1 cellular context compared by ENCODE assay signal in the genomic region with DNA sequence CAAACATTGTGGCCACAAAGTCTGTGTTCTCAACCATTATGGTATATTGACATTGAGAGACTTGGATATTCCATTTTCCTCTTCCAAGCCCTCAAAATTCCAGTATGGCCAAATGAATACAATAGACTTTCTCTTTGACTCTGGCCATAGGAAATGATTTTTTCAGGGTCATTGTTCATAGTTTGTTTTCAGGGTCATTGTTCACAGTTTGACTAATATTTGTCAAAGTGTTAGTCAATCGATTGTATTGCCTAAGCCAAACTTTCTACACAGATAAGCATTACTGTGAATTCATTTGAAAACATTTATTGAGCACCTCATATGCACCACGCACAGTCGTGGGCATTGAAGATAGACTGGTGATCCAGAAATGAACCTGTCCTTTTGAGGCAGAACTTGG.
TF ChIP-seq lines count a peak whose summit lies in the region.

No MANE protein-coding gene starts in this region.

TF ChIP-seq in HepG2, 621 proteins besides CTCF, POLR2A, EP300 and RAD21 (continued from another document and continues in another):
- TF ChIP-seq, protein P1, sequence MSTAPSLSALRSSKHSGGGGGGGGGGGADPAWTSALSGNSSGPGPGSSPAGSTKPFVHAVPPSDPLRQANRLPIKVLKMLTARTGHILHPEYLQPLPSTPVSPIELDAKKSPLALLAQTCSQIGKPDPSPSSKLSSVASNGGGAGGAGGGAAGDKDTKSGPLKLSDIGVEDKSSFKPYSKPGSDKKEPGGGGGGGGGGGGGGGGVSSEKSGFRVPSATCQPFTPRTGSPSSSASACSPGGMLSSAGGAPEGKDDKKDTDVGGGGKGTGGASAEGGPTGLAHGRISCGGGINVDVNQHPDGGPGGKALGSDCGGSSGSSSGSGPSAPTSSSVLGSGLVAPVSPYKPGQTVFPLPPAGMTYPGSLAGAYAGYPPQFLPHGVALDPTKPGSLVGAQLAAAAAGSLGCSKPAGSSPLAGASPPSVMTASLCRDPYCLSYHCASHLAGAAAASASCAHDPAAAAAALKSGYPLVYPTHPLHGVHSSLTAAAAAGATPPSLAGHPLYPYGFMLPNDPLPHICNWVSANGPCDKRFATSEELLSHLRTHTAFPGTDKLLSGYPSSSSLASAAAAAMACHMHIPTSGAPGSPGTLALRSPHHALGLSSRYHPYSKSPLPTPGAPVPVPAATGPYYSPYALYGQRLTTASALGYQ (CRISPR knock-in tag; IDR thresholded peaks at IDR 0.05), result no peak
- TF ChIP-seq ELF1 (CRISPR knock-in tag; IDR thresholded peaks at IDR 0.05), result no peak
- TF ChIP-seq ZNF841 (CRISPR knock-in tag; IDR thresholded peaks at IDR 0.05; ENCODE audit: borderline replicate concordance), result no peak
- TF ChIP-seq SRSF4 (IDR thresholded peaks at IDR 0.05; ENCODE audit: low read depth, low read length, poor library complexity, severe bottlenecking), result no peak
- TF ChIP-seq NFE2L1 (CRISPR knock-in tag; IDR thresholded peaks at IDR 0.05; ENCODE audit: borderline replicate concordance), result no peak
- TF ChIP-seq CEBPB (IDR thresholded peaks at IDR 0.05; ENCODE audit: borderline replicate concordance, low read depth, low read length), result peak; percentile 55; the same call in 1 of the 2 replicates
- TF ChIP-seq ZNF720 (CRISPR knock-in tag; IDR thresholded peaks at IDR 0.05), result no peak
- TF ChIP-seq, protein P2, sequence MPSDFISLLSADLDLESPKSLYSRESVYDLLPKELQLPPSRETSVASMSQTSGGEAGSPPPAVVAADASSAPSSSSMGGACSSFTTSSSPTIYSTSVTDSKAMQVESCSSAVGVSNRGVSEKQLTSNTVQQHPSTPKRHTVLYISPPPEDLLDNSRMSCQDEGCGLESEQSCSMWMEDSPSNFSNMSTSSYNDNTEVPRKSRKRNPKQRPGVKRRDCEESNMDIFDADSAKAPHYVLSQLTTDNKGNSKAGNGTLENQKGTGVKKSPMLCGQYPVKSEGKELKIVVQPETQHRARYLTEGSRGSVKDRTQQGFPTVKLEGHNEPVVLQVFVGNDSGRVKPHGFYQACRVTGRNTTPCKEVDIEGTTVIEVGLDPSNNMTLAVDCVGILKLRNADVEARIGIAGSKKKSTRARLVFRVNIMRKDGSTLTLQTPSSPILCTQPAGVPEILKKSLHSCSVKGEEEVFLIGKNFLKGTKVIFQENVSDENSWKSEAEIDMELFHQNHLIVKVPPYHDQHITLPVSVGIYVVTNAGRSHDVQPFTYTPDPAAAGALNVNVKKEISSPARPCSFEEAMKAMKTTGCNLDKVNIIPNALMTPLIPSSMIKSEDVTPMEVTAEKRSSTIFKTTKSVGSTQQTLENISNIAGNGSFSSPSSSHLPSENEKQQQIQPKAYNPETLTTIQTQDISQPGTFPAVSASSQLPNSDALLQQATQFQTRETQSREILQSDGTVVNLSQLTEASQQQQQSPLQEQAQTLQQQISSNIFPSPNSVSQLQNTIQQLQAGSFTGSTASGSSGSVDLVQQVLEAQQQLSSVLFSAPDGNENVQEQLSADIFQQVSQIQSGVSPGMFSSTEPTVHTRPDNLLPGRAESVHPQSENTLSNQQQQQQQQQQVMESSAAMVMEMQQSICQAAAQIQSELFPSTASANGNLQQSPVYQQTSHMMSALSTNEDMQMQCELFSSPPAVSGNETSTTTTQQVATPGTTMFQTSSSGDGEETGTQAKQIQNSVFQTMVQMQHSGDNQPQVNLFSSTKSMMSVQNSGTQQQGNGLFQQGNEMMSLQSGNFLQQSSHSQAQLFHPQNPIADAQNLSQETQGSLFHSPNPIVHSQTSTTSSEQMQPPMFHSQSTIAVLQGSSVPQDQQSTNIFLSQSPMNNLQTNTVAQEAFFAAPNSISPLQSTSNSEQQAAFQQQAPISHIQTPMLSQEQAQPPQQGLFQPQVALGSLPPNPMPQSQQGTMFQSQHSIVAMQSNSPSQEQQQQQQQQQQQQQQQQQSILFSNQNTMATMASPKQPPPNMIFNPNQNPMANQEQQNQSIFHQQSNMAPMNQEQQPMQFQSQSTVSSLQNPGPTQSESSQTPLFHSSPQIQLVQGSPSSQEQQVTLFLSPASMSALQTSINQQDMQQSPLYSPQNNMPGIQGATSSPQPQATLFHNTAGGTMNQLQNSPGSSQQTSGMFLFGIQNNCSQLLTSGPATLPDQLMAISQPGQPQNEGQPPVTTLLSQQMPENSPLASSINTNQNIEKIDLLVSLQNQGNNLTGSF (CRISPR knock-in tag; IDR thresholded peaks at IDR 0.05), result no peak
- TF ChIP-seq NAIF1 (CRISPR knock-in tag; IDR thresholded peaks at IDR 0.05; ENCODE audit: borderline replicate concordance), result no peak
- no peak for TF ChIP-seq ZNF432 (CRISPR knock-in tag; IDR thresholded peaks at IDR 0.05; ENCODE audit: borderline replicate concordance)
- TF ChIP-seq ARNT (IDR thresholded peaks at IDR 0.05), result no peak
- TF ChIP-seq, protein P3, sequence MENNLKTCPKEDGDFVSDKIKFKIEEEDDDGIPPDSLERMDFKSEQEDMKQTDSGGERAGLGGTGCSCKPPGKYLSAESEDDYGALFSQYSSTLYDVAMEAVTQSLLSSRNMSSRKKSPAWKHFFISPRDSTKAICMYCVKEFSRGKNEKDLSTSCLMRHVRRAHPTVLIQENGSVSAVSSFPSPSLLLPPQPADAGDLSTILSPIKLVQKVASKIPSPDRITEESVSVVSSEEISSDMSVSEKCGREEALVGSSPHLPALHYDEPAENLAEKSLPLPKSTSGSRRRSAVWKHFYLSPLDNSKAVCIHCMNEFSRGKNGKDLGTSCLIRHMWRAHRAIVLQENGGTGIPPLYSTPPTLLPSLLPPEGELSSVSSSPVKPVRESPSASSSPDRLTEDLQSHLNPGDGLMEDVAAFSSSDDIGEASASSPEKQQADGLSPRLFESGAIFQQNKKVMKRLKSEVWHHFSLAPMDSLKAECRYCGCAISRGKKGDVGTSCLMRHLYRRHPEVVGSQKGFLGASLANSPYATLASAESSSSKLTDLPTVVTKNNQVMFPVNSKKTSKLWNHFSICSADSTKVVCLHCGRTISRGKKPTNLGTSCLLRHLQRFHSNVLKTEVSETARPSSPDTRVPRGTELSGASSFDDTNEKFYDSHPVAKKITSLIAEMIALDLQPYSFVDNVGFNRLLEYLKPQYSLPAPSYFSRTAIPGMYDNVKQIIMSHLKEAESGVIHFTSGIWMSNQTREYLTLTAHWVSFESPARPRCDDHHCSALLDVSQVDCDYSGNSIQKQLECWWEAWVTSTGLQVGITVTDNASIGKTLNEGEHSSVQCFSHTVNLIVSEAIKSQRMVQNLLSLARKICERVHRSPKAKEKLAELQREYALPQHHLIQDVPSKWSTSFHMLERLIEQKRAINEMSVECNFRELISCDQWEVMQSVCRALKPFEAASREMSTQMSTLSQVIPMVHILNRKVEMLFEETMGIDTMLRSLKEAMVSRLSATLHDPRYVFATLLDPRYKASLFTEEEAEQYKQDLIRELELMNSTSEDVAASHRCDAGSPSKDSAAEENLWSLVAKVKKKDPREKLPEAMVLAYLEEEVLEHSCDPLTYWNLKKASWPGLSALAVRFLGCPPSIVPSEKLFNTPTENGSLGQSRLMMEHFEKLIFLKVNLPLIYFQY (CRISPR knock-in tag; IDR thresholded peaks at IDR 0.05; ENCODE audit: borderline replicate concordance), result no peak
- TF ChIP-seq FOXP1 (IDR thresholded peaks at IDR 0.05), result no peak
- peak; percentile 57; the same call in 1 of the 2 replicates for TF ChIP-seq FOXP1 (CRISPR knock-in tag; IDR thresholded peaks at IDR 0.05)
- no peak for TF ChIP-seq PHF20 (CRISPR knock-in tag; IDR thresholded peaks at IDR 0.05)
- TF ChIP-seq, protein P4, sequence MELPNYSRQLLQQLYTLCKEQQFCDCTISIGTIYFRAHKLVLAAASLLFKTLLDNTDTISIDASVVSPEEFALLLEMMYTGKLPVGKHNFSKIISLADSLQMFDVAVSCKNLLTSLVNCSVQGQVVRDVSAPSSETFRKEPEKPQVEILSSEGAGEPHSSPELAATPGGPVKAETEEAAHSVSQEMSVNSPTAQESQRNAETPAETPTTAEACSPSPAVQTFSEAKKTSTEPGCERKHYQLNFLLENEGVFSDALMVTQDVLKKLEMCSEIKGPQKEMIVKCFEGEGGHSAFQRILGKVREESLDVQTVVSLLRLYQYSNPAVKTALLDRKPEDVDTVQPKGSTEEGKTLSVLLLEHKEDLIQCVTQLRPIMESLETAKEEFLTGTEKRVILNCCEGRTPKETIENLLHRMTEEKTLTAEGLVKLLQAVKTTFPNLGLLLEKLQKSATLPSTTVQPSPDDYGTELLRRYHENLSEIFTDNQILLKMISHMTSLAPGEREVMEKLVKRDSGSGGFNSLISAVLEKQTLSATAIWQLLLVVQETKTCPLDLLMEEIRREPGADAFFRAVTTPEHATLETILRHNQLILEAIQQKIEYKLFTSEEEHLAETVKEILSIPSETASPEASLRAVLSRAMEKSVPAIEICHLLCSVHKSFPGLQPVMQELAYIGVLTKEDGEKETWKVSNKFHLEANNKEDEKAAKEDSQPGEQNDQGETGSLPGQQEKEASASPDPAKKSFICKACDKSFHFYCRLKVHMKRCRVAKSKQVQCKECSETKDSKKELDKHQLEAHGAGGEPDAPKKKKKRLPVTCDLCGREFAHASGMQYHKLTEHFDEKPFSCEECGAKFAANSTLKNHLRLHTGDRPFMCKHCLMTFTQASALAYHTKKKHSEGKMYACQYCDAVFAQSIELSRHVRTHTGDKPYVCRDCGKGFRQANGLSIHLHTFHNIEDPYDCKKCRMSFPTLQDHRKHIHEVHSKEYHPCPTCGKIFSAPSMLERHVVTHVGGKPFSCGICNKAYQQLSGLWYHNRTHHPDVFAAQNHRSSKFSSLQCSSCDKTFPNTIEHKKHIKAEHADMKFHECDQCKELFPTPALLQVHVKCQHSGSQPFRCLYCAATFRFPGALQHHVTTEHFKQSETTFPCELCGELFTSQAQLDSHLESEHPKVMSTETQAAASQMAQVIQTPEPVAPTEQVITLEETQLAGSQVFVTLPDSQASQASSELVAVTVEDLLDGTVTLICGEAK (IDR thresholded peaks at IDR 0.05), result no peak
- TF ChIP-seq, protein P4 (CRISPR knock-in tag; IDR thresholded peaks at IDR 0.05), result no peak
- no peak for TF ChIP-seq SALL1 (CRISPR knock-in tag; IDR thresholded peaks at IDR 0.05)
- no peak for TF ChIP-seq GTF3A (CRISPR knock-in tag; conservative IDR thresholded peaks at IDR 0.05)
- TF ChIP-seq, protein P5, sequence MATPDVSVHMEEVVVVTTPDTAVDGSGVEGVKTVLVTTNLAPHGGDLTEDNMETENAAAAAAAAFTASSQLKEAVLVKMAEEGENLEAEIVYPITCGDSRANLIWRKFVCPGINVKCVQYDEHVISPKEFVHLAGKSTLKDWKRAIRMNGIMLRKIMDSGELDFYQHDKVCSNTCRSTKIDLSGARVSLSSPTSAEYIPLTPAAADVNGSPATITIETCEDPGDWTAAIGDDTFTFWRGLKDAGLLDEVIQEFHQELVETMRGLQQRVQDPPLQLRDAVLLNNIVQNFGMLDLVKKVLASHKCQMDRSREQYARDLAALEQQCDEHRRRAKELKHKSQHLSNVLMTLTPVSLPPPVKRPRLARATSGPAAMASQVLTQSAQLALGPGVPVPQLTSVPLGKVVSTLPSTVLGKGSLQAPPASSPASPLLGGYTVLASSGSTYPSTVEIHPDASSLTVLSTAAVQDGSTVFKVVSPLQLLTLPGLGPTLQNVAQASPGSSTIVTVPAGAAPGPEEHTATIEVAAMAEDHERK (CRISPR knock-in tag; IDR thresholded peaks at IDR 0.05; ENCODE audit: low read depth), result no peak
- TF ChIP-seq, protein P6, sequence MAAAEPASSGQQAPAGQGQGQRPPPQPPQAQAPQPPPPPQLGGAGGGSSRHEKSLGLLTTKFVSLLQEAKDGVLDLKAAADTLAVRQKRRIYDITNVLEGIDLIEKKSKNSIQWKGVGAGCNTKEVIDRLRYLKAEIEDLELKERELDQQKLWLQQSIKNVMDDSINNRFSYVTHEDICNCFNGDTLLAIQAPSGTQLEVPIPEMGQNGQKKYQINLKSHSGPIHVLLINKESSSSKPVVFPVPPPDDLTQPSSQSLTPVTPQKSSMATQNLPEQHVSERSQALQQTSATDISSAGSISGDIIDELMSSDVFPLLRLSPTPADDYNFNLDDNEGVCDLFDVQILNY (CRISPR knock-in tag; conservative IDR thresholded peaks at IDR 0.05), result no peak
- no peak for TF ChIP-seq GATAD1 (CRISPR knock-in tag; IDR thresholded peaks at IDR 0.05)
- TF ChIP-seq, protein P7, sequence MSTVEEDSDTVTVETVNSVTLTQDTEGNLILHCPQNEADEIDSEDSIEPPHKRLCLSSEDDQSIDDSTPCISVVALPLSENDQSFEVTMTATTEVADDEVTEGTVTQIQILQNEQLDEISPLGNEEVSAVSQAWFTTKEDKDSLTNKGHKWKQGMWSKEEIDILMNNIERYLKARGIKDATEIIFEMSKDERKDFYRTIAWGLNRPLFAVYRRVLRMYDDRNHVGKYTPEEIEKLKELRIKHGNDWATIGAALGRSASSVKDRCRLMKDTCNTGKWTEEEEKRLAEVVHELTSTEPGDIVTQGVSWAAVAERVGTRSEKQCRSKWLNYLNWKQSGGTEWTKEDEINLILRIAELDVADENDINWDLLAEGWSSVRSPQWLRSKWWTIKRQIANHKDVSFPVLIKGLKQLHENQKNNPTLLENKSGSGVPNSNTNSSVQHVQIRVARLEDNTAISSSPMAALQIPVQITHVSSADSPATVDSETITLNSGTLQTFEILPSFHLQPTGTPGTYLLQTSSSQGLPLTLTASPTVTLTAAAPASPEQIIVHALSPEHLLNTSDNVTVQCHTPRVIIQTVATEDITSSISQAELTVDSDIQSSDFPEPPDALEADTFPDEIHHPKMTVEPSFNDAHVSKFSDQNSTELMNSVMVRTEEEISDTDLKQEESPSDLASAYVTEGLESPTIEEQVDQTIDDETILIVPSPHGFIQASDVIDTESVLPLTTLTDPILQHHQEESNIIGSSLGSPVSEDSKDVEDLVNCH (CRISPR knock-in tag; IDR thresholded peaks at IDR 0.05), result no peak
- no peak for TF ChIP-seq ZKSCAN8 (CRISPR knock-in tag; IDR thresholded peaks at IDR 0.05; ENCODE audit: borderline replicate concordance)
- peak; percentile 91 for TF ChIP-seq SOX5 (CRISPR knock-in tag; IDR thresholded peaks at IDR 0.05; ENCODE audit: borderline replicate concordance)
- no peak for TF ChIP-seq ZNF337 (CRISPR knock-in tag; IDR thresholded peaks at IDR 0.05; ENCODE audit: borderline replicate concordance, low read depth)
- TF ChIP-seq CEBPG (CRISPR knock-in tag; IDR thresholded peaks at IDR 0.05), result 0 out of 2 replicates have a peak, but pooled peaks have one; percentile 30
